In the genomic region with DNA sequence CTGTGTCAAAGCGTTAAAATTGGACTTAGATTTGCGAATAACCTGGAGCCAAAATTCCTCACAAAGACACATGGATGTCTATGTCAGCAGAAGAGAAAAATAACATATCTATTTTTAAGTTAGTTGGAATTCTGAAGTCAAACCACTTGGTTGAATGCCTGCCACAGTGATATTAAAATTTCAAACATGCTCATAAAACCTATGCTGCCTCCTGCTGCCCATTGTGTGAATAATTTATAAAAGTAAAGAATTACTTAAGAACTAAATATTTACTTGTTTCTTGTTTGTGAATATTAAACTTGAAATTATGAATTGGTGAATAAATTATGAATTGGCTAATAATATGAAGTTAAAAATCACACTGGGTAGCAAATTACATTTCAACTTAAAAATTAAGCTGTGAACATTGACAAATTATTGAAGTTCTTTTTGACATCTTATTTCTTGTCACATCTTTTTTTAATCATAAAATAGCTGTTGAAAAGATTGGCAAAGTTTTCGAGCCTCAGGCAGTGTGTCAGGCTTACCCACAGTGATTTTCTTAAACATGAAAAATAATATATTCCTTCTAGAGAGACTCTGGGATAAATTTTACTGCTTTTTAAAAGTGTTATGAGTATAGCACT, we compare ENCODE assay signal across 8 cellular contexts. TPM values are rescaled to one million over a fixed set of nuclear protein-coding genes. Genes with fewer than 3 reads are reported as not detected.
A peak's percentile ranks its signal among the peaks of the same experiment; 100 is the strongest.
DNase-seq lines count a peak whose midpoint lies in the region; ATAC-seq and TF ChIP-seq lines count a peak whose summit lies in the region.

No MANE protein-coding gene starts in this region.

- peak; percentile 9 for DNase-seq in activated T-cell treated with anti-CD3 and anti-CD28 coated beads, Interleukin-2, amount 50 U/mL, for 4 hours
- DNase-seq in activated T-cell treated with anti-CD3 and anti-CD28 coated beads, Interleukin-2, amount 50 U/mL, for 24 hours: no peak
- peak; percentile 82 for DNase-seq in fibroblast of villous mesenchyme (ENCODE audit: low read depth)
- DNase-seq in sciatic nerve (ENCODE audit: low spot score): no peak
- DNase-seq in substantia nigra (lab: John Stamatoyannopoulos, UW): no peak
- DNase-seq in NCI-H526 (lab: John Stamatoyannopoulos, UW): no peak

- intact Hi-C loops in sciatic nerve (cut with DNase I): loop anchor here (10.0 kb wide), 2 partner anchors 252 to 302 kb away; no protein-coding TSS in a partner anchor

- H3K9me3 Mint-ChIP-seq in activated T-cell treated with anti-CD3 and anti-CD28 coated beads, Interleukin-2, amount 50 U/mL, for 4 hours: no peaks in the 10 kb centered on the region
- no peaks in the 10 kb centered on the region for H3K9me3 Mint-ChIP-seq in activated T-cell treated with anti-CD3 and anti-CD28 coated beads, Interleukin-2, amount 50 U/mL, for 24 hours

- H3K27me3 Mint-ChIP-seq in activated T-cell treated with anti-CD3 and anti-CD28 coated beads, Interleukin-2, amount 50 U/mL, for 4 hours (ENCODE audit: low read depth): no peaks in the 10 kb centered on the region
- H3K27me3 Mint-ChIP-seq in activated T-cell treated with anti-CD3 and anti-CD28 coated beads, Interleukin-2, amount 50 U/mL, for 24 hours: no peaks in the 10 kb centered on the region

- peaks cover 2% of the 10 kb centered on the region for H3K36me3 Mint-ChIP-seq in activated T-cell treated with anti-CD3 and anti-CD28 coated beads, Interleukin-2, amount 50 U/mL, for 4 hours (ENCODE audit: insufficient read depth)
- H3K36me3 Mint-ChIP-seq in activated T-cell treated with anti-CD3 and anti-CD28 coated beads, Interleukin-2, amount 50 U/mL, for 24 hours (ENCODE audit: low read depth): peaks cover 3% of the 10 kb centered on the region

- H3K4me3 Mint-ChIP-seq in activated T-cell treated with anti-CD3 and anti-CD28 coated beads, Interleukin-2, amount 50 U/mL, for 4 hours: no peak overlapping the region
- H3K4me3 Mint-ChIP-seq in activated T-cell treated with anti-CD3 and anti-CD28 coated beads, Interleukin-2, amount 50 U/mL, for 24 hours: no peak overlapping the region

- H3K27ac Mint-ChIP-seq in activated T-cell treated with anti-CD3 and anti-CD28 coated beads, Interleukin-2, amount 50 U/mL, for 24 hours: no peak overlapping the region

- H3K27ac ChIP-seq in substantia nigra (ENCODE audit: low read depth, low read length, poor library complexity, severe bottlenecking): no peak overlapping the region

- TF ChIP-seq CTCF in fibroblast of villous mesenchyme (IDR thresholded peaks at IDR 0.05; ENCODE audit: insufficient read depth, low read depth, low read length): peak; percentile 53

- H3K4me3 ChIP-seq in fibroblast of villous mesenchyme (ENCODE audit: low read depth, low read length): no peak overlapping the region

- no peak for ATAC-seq in activated T-cell treated with anti-CD3 and anti-CD28 coated beads, Interleukin-2, amount 50 U/mL, for 4 hours
- ATAC-seq in SK-N-SH treated with all-trans-retinoic acid at 6 μM for 48 hours: peak; percentile 47
- ATAC-seq in sciatic nerve: peak; percentile 42
- ATAC-seq in GM21786 (IDR thresholded peaks at IDR 0.05; ENCODE audit: unreplicated experiment): no peak

- peaks cover 15% of the 10 kb centered on the region for H3K4me1 Mint-ChIP-seq in activated T-cell treated with anti-CD3 and anti-CD28 coated beads, Interleukin-2, amount 50 U/mL, for 4 hours (ENCODE audit: low read depth)
- peaks cover 21% of the 10 kb centered on the region for H3K4me1 Mint-ChIP-seq in activated T-cell treated with anti-CD3 and anti-CD28 coated beads, Interleukin-2, amount 50 U/mL, for 24 hours (ENCODE audit: low read depth)

TF ChIP-seq in SK-N-SH treated with all-trans-retinoic acid at 6 μM for 48 hours, 23 proteins besides CTCF, POLR2A, EP300 and RAD21 (continues in another document):
- TF ChIP-seq POU6F1 (CRISPR knock-in tag; IDR thresholded peaks at IDR 0.05; ENCODE audit: borderline replicate concordance, low read depth): no peak
- TF ChIP-seq GLIS3 (CRISPR knock-in tag; IDR thresholded peaks at IDR 0.05): no peak
- TF ChIP-seq ZFP30 (CRISPR knock-in tag; IDR thresholded peaks at IDR 0.05): no peak
- TF ChIP-seq ZFP3 (CRISPR knock-in tag; IDR thresholded peaks at IDR 0.05): no peak
- no peak for TF ChIP-seq OSR1 (CRISPR knock-in tag; IDR thresholded peaks at IDR 0.05)
- TF ChIP-seq CSRNP3 (CRISPR knock-in tag; IDR thresholded peaks at IDR 0.05): no peak
- no peak for TF ChIP-seq ISL1 (CRISPR knock-in tag; IDR thresholded peaks at IDR 0.05)
- no peak for TF ChIP-seq TCF4 (CRISPR knock-in tag; IDR thresholded peaks at IDR 0.05; ENCODE audit: borderline replicate concordance)
- no peak for TF ChIP-seq RARB (CRISPR knock-in tag; IDR thresholded peaks at IDR 0.05)
- TF ChIP-seq, protein P1, sequence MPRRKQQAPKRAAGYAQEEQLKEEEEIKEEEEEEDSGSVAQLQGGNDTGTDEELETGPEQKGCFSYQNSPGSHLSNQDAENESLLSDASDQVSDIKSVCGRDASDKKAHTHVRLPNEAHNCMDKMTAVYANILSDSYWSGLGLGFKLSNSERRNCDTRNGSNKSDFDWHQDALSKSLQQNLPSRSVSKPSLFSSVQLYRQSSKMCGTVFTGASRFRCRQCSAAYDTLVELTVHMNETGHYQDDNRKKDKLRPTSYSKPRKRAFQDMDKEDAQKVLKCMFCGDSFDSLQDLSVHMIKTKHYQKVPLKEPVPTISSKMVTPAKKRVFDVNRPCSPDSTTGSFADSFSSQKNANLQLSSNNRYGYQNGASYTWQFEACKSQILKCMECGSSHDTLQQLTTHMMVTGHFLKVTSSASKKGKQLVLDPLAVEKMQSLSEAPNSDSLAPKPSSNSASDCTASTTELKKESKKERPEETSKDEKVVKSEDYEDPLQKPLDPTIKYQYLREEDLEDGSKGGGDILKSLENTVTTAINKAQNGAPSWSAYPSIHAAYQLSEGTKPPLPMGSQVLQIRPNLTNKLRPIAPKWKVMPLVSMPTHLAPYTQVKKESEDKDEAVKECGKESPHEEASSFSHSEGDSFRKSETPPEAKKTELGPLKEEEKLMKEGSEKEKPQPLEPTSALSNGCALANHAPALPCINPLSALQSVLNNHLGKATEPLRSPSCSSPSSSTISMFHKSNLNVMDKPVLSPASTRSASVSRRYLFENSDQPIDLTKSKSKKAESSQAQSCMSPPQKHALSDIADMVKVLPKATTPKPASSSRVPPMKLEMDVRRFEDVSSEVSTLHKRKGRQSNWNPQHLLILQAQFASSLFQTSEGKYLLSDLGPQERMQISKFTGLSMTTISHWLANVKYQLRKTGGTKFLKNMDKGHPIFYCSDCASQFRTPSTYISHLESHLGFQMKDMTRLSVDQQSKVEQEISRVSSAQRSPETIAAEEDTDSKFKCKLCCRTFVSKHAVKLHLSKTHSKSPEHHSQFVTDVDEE (CRISPR knock-in tag; IDR thresholded peaks at IDR 0.05): no peak
- TF ChIP-seq CSDC2 (CRISPR knock-in tag; IDR thresholded peaks at IDR 0.05): no peak
- TF ChIP-seq ZNF70 (CRISPR knock-in tag; IDR thresholded peaks at IDR 0.05): no peak
- TF ChIP-seq ARNTL (CRISPR knock-in tag; IDR thresholded peaks at IDR 0.05; ENCODE audit: borderline replicate concordance, low read depth): no peak
- no peak for TF ChIP-seq ZC3H10 (CRISPR knock-in tag; IDR thresholded peaks at IDR 0.05)
- TF ChIP-seq ZNF8 (CRISPR knock-in tag; IDR thresholded peaks at IDR 0.05): no peak
- TF ChIP-seq, protein P2, sequence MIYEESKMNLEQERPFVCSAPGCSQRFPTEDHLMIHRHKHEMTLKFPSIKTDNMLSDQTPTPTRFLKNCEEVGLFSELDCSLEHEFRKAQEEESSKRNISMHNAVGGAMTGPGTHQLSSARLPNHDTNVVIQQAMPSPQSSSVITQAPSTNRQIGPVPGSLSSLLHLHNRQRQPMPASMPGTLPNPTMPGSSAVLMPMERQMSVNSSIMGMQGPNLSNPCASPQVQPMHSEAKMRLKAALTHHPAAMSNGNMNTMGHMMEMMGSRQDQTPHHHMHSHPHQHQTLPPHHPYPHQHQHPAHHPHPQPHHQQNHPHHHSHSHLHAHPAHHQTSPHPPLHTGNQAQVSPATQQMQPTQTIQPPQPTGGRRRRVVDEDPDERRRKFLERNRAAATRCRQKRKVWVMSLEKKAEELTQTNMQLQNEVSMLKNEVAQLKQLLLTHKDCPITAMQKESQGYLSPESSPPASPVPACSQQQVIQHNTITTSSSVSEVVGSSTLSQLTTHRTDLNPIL (CRISPR knock-in tag; IDR thresholded peaks at IDR 0.05; ENCODE audit: low read depth): no peak
- TF ChIP-seq ZNF565 (CRISPR knock-in tag; conservative IDR thresholded peaks at IDR 0.05; ENCODE audit: low read depth): no peak

RNA-seq across cellular contexts. Expression of gene FABP2, which starts 35.4 kb away (rescaled TPM):
- total RNA-seq in activated T-cell treated with anti-CD3 and anti-CD28 coated beads, Interleukin-2, amount 50 U/mL, for 4 hours: not detected
- total RNA-seq in fibroblast of villous mesenchyme (not detected in 2 replicates), sciatic nerve (not detected)

Comparison
In these comparisons a context has a peak if more than half of its experiments do, and no peak if none do; other contexts are left out.
1. DNase-seq: peak in activated T-cell treated with anti-CD3 and anti-CD28 coated beads, Interleukin-2, amount 50 U/mL, for 4 hours (single experiment) and fibroblast of villous mesenchyme (single experiment); none in activated T-cell treated with anti-CD3 and anti-CD28 coated beads, Interleukin-2, amount 50 U/mL, for 24 hours (single experiment), sciatic nerve (single experiment), substantia nigra (0 of 49) and NCI-H526 (0 of 2).
2. ATAC-seq: peak in SK-N-SH treated with all-trans-retinoic acid at 6 μM for 48 hours (single experiment) and sciatic nerve (single experiment); none in activated T-cell treated with anti-CD3 and anti-CD28 coated beads, Interleukin-2, amount 50 U/mL, for 4 hours (0 of 2) and GM21786 (single experiment).